1 cellular context compared by ENCODE assay signal in the genomic region with DNA sequence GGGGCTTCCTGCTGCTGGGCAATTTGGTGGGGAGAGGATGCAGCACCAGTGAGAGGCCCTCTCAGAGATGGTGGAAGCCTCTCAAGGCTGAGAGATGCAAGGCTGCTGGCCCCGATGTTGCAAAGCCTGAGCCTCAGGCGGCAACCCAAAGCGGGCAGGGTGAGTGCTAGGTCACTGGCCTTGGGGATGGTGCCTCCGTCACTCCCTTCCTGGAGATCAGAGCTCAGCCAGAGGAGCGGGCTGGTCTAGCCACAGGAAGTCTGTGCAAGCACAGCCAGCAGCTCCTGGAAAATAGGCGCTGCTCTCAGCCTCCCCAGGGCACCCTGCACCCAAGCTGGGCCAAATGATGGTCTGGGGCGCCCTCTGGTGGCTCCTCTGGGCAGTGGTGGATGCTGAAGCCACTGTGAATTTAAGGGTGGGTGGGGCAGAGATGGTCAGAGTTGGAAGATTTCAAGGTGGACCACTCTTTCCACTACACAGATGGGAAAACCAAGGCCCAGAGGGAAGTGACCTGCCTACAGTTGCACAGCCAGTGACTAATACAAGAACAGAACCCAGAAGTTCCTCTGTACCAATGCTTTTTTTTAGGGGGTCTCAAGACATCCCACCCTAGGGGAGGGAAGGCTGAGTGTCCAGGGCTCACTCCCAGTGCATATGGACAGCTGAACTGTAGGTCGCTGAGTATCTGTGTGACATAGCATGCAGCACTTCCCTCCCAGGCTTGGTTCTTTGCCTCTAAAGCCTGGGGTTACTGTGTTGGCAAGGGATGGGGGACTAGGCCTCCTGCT.
TF ChIP-seq lines count a peak whose summit lies in the region.

No MANE protein-coding gene starts in this region.

TF ChIP-seq in HEK293, 187 proteins besides CTCF, POLR2A, EP300 and RAD21 (continued from another document and continues in another):
- TF ChIP-seq ZNF549 (tag by site-specific recombination; IDR thresholded peaks at IDR 0.05), result no peak
- TF ChIP-seq, protein P1, sequence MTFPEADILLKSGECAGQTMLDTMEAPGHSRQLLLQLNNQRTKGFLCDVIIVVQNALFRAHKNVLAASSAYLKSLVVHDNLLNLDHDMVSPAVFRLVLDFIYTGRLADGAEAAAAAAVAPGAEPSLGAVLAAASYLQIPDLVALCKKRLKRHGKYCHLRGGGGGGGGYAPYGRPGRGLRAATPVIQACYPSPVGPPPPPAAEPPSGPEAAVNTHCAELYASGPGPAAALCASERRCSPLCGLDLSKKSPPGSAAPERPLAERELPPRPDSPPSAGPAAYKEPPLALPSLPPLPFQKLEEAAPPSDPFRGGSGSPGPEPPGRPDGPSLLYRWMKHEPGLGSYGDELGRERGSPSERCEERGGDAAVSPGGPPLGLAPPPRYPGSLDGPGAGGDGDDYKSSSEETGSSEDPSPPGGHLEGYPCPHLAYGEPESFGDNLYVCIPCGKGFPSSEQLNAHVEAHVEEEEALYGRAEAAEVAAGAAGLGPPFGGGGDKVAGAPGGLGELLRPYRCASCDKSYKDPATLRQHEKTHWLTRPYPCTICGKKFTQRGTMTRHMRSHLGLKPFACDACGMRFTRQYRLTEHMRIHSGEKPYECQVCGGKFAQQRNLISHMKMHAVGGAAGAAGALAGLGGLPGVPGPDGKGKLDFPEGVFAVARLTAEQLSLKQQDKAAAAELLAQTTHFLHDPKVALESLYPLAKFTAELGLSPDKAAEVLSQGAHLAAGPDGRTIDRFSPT (tag by site-specific recombination; IDR thresholded peaks at IDR 0.05), result no peak
- peak; percentile 62; the same call in 1 of the 2 replicates for TF ChIP-seq ZNF423 (tag by site-specific recombination; IDR thresholded peaks at IDR 0.05)
- TF ChIP-seq, protein P2, sequence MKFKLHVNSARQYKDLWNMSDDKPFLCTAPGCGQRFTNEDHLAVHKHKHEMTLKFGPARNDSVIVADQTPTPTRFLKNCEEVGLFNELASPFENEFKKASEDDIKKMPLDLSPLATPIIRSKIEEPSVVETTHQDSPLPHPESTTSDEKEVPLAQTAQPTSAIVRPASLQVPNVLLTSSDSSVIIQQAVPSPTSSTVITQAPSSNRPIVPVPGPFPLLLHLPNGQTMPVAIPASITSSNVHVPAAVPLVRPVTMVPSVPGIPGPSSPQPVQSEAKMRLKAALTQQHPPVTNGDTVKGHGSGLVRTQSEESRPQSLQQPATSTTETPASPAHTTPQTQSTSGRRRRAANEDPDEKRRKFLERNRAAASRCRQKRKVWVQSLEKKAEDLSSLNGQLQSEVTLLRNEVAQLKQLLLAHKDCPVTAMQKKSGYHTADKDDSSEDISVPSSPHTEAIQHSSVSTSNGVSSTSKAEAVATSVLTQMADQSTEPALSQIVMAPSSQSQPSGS (tag by site-specific recombination; IDR thresholded peaks at IDR 0.05; ENCODE audit: low read depth), result no peak
- TF ChIP-seq ZNF433 (tag by site-specific recombination; IDR thresholded peaks at IDR 0.05; ENCODE audit: low read depth), result no peak
- TF ChIP-seq, protein P3, sequence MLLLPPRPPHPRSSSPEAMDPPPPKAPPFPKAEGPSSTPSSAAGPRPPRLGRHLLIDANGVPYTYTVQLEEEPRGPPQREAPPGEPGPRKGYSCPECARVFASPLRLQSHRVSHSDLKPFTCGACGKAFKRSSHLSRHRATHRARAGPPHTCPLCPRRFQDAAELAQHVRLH (tag by site-specific recombination; IDR thresholded peaks at IDR 0.05), result no peak
- TF ChIP-seq MZF1 (tag by site-specific recombination; IDR thresholded peaks at IDR 0.05; ENCODE audit: borderline replicate concordance), result no peak
- no peak for TF ChIP-seq ZNF114 (tag by site-specific recombination; IDR thresholded peaks at IDR 0.05)
- TF ChIP-seq, protein P4, sequence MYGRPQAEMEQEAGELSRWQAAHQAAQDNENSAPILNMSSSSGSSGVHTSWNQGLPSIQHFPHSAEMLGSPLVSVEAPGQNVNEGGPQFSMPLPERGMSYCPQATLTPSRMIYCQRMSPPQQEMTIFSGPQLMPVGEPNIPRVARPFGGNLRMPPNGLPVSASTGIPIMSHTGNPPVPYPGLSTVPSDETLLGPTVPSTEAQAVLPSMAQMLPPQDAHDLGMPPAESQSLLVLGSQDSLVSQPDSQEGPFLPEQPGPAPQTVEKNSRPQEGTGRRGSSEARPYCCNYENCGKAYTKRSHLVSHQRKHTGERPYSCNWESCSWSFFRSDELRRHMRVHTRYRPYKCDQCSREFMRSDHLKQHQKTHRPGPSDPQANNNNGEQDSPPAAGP (tag by site-specific recombination; IDR thresholded peaks at IDR 0.05), result peak; percentile 72; the same call in 1 of the 2 replicates
- TF ChIP-seq, protein P5, sequence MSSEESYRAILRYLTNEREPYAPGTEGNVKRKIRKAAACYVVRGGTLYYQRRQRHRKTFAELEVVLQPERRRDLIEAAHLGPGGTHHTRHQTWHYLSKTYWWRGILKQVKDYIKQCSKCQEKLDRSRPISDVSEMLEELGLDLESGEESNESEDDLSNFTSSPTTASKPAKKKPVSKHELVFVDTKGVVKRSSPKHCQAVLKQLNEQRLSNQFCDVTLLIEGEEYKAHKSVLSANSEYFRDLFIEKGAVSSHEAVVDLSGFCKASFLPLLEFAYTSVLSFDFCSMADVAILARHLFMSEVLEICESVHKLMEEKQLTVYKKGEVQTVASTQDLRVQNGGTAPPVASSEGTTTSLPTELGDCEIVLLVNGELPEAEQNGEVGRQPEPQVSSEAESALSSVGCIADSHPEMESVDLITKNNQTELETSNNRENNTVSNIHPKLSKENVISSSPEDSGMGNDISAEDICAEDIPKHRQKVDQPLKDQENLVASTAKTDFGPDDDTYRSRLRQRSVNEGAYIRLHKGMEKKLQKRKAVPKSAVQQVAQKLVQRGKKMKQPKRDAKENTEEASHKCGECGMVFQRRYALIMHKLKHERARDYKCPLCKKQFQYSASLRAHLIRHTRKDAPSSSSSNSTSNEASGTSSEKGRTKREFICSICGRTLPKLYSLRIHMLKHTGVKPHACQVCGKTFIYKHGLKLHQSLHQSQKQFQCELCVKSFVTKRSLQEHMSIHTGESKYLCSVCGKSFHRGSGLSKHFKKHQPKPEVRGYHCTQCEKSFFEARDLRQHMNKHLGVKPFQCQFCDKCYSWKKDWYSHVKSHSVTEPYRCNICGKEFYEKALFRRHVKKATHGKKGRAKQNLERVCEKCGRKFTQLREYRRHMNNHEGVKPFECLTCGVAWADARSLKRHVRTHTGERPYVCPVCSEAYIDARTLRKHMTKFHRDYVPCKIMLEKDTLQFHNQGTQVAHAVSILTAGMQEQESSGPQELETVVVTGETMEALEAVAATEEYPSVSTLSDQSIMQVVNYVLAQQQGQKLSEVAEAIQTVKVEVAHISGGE (tag by site-specific recombination; conservative IDR thresholded peaks at IDR 0.05; ENCODE audit: low read depth), result no peak
- TF ChIP-seq ZNF214 (tag by site-specific recombination; IDR thresholded peaks at IDR 0.05; ENCODE audit: borderline replicate concordance), result no peak
- TF ChIP-seq ZNF777 (tag by site-specific recombination; IDR thresholded peaks at IDR 0.05; ENCODE audit: borderline replicate concordance), result no peak
- no peak for TF ChIP-seq ZBTB21 (tag by site-specific recombination; IDR thresholded peaks at IDR 0.05)
- TF ChIP-seq ZNF132 (tag by site-specific recombination; IDR thresholded peaks at IDR 0.05; ENCODE audit: borderline replicate concordance), result no peak
- peak; percentile 98 for TF ChIP-seq ZNF654 (tag by site-specific recombination; IDR thresholded peaks at IDR 0.05; ENCODE audit: low read depth)
- TF ChIP-seq GLIS1 (tag by site-specific recombination; IDR thresholded peaks at IDR 0.05), result peak; percentile 34
- TF ChIP-seq ZNF785 (tag by site-specific recombination; IDR thresholded peaks at IDR 0.05), result no peak
- no peak for TF ChIP-seq ZNF548 (tag by site-specific recombination; IDR thresholded peaks at IDR 0.05)
- TF ChIP-seq SETDB1 (IDR thresholded peaks at IDR 0.05; ENCODE audit: insufficient read length, low read length), result no peak
- peak; percentile 61 for TF ChIP-seq KLF9 (tag by site-specific recombination; IDR thresholded peaks at IDR 0.05; ENCODE audit: low read depth)
- TF ChIP-seq, protein P6, sequence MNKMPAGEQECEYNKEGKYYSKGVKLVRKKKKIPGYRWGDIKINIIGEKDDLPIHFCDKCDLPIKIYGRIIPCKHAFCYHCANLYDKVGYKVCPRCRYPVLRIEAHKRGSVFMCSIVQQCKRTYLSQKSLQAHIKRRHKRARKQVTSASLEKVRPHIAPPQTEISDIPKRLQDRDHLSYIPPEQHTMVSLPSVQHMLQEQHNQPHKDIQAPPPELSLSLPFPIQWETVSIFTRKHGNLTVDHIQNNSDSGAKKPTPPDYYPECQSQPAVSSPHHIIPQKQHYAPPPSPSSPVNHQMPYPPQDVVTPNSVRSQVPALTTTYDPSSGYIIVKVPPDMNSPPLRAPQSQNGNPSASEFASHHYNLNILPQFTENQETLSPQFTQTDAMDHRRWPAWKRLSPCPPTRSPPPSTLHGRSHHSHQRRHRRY (tag by site-specific recombination; IDR thresholded peaks at IDR 0.05), result no peak
- TF ChIP-seq, protein P7, sequence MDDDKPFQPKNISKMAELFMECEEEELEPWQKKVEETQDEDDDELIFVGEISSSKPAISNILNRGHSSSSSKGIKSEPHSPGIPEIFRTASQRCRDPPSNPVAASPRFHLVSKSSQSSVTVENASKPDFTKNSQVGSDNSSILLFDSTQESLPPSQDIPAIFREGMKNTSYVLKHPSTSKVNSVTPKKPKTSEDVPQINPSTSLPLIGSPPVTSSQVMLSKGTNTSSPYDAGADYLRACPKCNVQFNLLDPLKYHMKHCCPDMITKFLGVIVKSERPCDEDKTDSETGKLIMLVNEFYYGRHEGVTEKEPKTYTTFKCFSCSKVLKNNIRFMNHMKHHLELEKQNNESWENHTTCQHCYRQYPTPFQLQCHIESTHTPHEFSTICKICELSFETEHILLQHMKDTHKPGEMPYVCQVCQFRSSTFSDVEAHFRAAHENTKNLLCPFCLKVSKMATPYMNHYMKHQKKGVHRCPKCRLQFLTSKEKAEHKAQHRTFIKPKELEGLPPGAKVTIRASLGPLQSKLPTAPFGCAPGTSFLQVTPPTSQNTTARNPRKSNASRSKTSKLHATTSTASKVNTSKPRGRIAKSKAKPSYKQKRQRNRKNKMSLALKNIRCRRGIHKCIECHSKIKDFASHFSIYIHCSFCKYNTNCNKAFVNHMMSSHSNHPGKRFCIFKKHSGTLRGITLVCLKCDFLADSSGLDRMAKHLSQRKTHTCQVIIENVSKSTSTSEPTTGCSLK (tag by site-specific recombination; IDR thresholded peaks at IDR 0.05), result no peak
- peak; percentile 51; the same call in 1 of the 2 replicates for TF ChIP-seq SP7 (tag by site-specific recombination; IDR thresholded peaks at IDR 0.05)
- TF ChIP-seq ZNF2 (tag by site-specific recombination; IDR thresholded peaks at IDR 0.05), result peak; percentile 40; the same call in 1 of the 2 replicates
- peak; percentile 81 for TF ChIP-seq ZBTB17 (tag by site-specific recombination; IDR thresholded peaks at IDR 0.05)
- TF ChIP-seq, protein P8, sequence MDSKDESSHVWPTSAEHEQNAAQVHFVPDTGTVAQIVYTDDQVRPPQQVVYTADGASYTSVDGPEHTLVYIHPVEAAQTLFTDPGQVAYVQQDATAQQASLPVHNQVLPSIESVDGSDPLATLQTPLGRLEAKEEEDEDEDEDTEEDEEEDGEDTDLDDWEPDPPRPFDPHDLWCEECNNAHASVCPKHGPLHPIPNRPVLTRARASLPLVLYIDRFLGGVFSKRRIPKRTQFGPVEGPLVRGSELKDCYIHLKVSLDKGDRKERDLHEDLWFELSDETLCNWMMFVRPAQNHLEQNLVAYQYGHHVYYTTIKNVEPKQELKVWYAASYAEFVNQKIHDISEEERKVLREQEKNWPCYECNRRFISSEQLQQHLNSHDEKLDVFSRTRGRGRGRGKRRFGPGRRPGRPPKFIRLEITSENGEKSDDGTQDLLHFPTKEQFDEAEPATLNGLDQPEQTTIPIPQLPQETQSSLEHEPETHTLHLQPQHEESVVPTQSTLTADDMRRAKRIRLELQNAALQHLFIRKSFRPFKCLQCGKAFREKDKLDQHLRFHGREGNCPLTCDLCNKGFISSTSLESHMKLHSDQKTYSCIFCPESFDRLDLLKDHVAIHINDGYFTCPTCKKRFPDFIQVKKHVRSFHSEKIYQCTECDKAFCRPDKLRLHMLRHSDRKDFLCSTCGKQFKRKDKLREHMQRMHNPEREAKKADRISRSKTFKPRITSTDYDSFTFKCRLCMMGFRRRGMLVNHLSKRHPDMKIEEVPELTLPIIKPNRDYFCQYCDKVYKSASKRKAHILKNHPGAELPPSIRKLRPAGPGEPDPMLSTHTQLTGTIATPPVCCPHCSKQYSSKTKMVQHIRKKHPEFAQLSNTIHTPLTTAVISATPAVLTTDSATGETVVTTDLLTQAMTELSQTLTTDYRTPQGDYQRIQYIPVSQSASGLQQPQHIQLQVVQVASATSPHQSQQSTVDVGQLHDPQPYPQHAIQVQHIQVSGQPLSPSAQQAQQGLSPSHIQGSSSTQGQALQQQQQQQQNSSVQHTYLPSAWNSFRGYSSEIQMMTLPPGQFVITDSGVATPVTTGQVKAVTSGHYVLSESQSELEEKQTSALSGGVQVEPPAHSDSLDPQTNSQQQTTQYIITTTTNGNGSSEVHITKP (tag by site-specific recombination; IDR thresholded peaks at IDR 0.05), result no peak
- TF ChIP-seq ZXDB (tag by site-specific recombination; IDR thresholded peaks at IDR 0.05), result no peak
- TF ChIP-seq ZNF600 (tag by site-specific recombination; IDR thresholded peaks at IDR 0.05), result 0 out of 2 replicates have a peak, but pooled peaks have one; percentile 12
- TF ChIP-seq, protein P9, sequence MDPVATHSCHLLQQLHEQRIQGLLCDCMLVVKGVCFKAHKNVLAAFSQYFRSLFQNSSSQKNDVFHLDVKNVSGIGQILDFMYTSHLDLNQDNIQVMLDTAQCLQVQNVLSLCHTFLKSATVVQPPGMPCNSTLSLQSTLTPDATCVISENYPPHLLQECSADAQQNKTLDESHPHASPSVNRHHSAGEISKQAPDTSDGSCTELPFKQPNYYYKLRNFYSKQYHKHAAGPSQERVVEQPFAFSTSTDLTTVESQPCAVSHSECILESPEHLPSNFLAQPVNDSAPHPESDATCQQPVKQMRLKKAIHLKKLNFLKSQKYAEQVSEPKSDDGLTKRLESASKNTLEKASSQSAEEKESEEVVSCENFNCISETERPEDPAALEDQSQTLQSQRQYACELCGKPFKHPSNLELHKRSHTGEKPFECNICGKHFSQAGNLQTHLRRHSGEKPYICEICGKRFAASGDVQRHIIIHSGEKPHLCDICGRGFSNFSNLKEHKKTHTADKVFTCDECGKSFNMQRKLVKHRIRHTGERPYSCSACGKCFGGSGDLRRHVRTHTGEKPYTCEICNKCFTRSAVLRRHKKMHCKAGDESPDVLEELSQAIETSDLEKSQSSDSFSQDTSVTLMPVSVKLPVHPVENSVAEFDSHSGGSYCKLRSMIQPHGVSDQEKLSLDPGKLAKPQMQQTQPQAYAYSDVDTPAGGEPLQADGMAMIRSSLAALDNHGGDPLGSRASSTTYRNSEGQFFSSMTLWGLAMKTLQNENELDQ (tag by site-specific recombination; IDR thresholded peaks at IDR 0.05; ENCODE audit: low read depth), result no peak
- peak; percentile 30; the same call in 1 of the 2 replicates for TF ChIP-seq KLF1 (tag by site-specific recombination; IDR thresholded peaks at IDR 0.05)
- TF ChIP-seq, protein P10, sequence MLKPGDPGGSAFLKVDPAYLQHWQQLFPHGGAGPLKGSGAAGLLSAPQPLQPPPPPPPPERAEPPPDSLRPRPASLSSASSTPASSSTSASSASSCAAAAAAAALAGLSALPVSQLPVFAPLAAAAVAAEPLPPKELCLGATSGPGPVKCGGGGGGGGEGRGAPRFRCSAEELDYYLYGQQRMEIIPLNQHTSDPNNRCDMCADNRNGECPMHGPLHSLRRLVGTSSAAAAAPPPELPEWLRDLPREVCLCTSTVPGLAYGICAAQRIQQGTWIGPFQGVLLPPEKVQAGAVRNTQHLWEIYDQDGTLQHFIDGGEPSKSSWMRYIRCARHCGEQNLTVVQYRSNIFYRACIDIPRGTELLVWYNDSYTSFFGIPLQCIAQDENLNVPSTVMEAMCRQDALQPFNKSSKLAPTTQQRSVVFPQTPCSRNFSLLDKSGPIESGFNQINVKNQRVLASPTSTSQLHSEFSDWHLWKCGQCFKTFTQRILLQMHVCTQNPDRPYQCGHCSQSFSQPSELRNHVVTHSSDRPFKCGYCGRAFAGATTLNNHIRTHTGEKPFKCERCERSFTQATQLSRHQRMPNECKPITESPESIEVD (tag by site-specific recombination; IDR thresholded peaks at IDR 0.05), result no peak
- no peak for TF ChIP-seq TRIM28 (IDR thresholded peaks at IDR 0.05; ENCODE audit: borderline replicate concordance, low read length)
- TF ChIP-seq ZNF621 (tag by site-specific recombination; IDR thresholded peaks at IDR 0.05), result no peak
